Comparison of ENCODE assay signal across 12 cellular contexts in the genomic region with DNA sequence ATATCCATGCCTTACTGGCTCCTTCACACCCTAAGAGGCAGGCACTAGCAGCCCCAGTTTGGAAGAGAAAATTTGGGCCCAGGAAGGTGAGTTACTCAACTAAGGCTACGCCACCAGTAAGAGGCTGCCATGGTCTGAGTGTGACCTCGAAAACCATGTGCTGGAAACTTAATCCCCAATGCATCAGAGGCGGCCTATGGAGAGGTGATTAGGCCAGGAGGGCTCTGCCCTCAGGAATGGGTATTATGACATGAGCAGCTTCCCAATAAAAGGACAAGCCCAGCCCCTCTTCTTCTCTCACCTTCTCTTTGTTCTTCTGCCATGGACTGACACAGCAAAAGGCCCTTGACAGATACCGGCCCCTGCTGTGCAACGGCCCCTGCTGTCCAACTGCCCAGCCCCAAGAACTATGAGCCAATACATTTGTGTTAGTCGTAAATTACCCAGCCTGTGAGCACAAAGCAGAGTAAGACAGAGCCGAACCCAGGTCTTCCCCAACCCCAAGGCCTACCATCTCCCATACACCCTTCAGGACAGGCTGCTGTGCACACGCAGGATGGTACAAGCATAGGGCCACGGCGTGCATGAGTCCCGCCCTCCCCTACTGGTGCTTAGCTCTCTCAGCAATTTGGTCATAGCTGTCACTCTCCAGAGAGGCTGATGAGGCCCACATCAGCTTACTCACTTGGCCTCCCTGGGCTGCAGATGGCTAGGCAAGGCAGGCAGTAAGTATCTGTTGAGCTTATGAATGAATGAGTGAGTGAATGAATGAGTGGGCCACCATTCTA. TPM values are rescaled to one million over a fixed set of nuclear protein-coding genes. Genes with fewer than 3 reads are reported as not detected.
DNase-seq lines count a peak whose midpoint lies in the region; ATAC-seq, FAIRE-seq and TF ChIP-seq lines count a peak whose summit lies in the region.
"Had no signal": no experiment of that assay in that cellular context is flagged by ENCODE, and none has a peak within 500 bp of the region (broad histone marks: within the 10 kb centered on the region; RNA-seq: fewer than 3 reads in every experiment).

No MANE protein-coding gene starts in this region.

- CTCF ChIA-PET in activated CD4-positive, alpha-beta T cell treated with anti-CD3 and anti-CD28 coated beads, Interleukin-2, amount 10 ng/mL, durations not matched to agents 7 days and 5 days (lab: Charles Lee) = interaction anchor here (0.8 to 4.8 kb wide), 4 partner anchors 8 to 69 kb away, joined by 3 to 13 read pairs (median 4); no protein-coding TSS in a partner anchor

- H3K4me1 Mint-ChIP-seq in activated CD4-positive, alpha-beta T cell treated with anti-CD3 and anti-CD28 coated beads, Interleukin-2, amount 10 ng/mL, durations not matched to agents 7 days and 5 days = peaks cover 98% of the 10 kb centered on the region
- H3K4me1 Mint-ChIP-seq in activated naive CD8-positive, alpha-beta T cell treated with anti-CD3 and anti-CD28 coated beads, Interleukin-2, amount 50 U/mL, for 24 hours = peaks cover 99% of the 10 kb centered on the region
- peaks cover 96 to 100% of the 10 kb centered on the region in 2 donors for H3K4me1 Mint-ChIP-seq in immature natural killer cell

- POLR2A ChIA-PET in activated CD4-positive, alpha-beta T cell treated with anti-CD3 and anti-CD28 coated beads, Interleukin-2, amount 10 ng/mL, durations not matched to agents 7 days and 5 days (lab: Charles Lee) = no interaction called here

- H3K36me3 ChIP-seq in thoracic aorta = peaks cover 30% of the 10 kb centered on the region

- FAIRE-seq in GM19239 (lab: Jason Lieb, UNC) = no peak

- H3K9me3 ChIP-seq in thoracic aorta = no peaks in the 10 kb centered on the region
- H3K9me3 ChIP-seq: upper lobe of left lung had no signal

- peak overlapping the region; percentile 81 for H3K27ac Mint-ChIP-seq in activated CD4-positive, alpha-beta T cell treated with anti-CD3 and anti-CD28 coated beads, Interleukin-2, amount 10 ng/mL, durations not matched to agents 7 days and 5 days
- peak overlapping the region; percentile 95 for H3K27ac Mint-ChIP-seq in activated naive CD8-positive, alpha-beta T cell treated with anti-CD3 and anti-CD28 coated beads, Interleukin-2, amount 50 U/mL, for 24 hours
- peak overlapping the region; percentile 92 to 97 (median 93) for H3K27ac Mint-ChIP-seq in immature natural killer cell

- H3K4me3 Mint-ChIP-seq in activated CD4-positive, alpha-beta T cell treated with anti-CD3 and anti-CD28 coated beads, Interleukin-2, amount 10 ng/mL, durations not matched to agents 7 days and 5 days = no peak overlapping the region
- H3K4me3 Mint-ChIP-seq in activated naive CD8-positive, alpha-beta T cell treated with anti-CD3 and anti-CD28 coated beads, Interleukin-2, amount 50 U/mL, for 24 hours = peak overlapping the region; percentile 38
- peak overlapping the region in 3 of 5 donors; percentile 18 to 33 (median 30) for H3K4me3 Mint-ChIP-seq in immature natural killer cell

- no peaks in the 10 kb centered on the region for H3K9me3 Mint-ChIP-seq in activated CD4-positive, alpha-beta T cell treated with anti-CD3 and anti-CD28 coated beads, Interleukin-2, amount 10 ng/mL, durations not matched to agents 7 days and 5 days
- H3K9me3 Mint-ChIP-seq in activated naive CD8-positive, alpha-beta T cell treated with anti-CD3 and anti-CD28 coated beads, Interleukin-2, amount 50 U/mL, for 24 hours = no peaks in the 10 kb centered on the region
- H3K9me3 Mint-ChIP-seq in immature natural killer cell = no peaks in the 10 kb centered on the region

- no peak for TF ChIP-seq CTCF in thoracic aorta (IDR thresholded peaks at IDR 0.05)

- H3K27me3 Mint-ChIP-seq in activated CD4-positive, alpha-beta T cell treated with anti-CD3 and anti-CD28 coated beads, Interleukin-2, amount 10 ng/mL, durations not matched to agents 7 days and 5 days = no peaks in the 10 kb centered on the region
- no peaks in the 10 kb centered on the region for H3K27me3 Mint-ChIP-seq in activated naive CD8-positive, alpha-beta T cell treated with anti-CD3 and anti-CD28 coated beads, Interleukin-2, amount 50 U/mL, for 24 hours
- H3K27me3 Mint-ChIP-seq in immature natural killer cell (ENCODE audit: low read depth in 3 of 3) = peaks cover 1 to 17% (median 12%) of the 10 kb centered on the region in 3 donors

- H3K36me3 Mint-ChIP-seq in activated CD4-positive, alpha-beta T cell treated with anti-CD3 and anti-CD28 coated beads, Interleukin-2, amount 10 ng/mL, durations not matched to agents 7 days and 5 days (ENCODE audit: low read depth) = peaks cover 84% of the 10 kb centered on the region
- H3K36me3 Mint-ChIP-seq in activated naive CD8-positive, alpha-beta T cell treated with anti-CD3 and anti-CD28 coated beads, Interleukin-2, amount 50 U/mL, for 24 hours (ENCODE audit: low read depth) = peaks cover 79% of the 10 kb centered on the region
- H3K36me3 Mint-ChIP-seq in immature natural killer cell = peaks cover 4 to 37% (median 17%) of the 10 kb centered on the region in 3 donors

- peaks cover 73 to 98% of the 10 kb centered on the region in 2 donors for H3K4me1 ChIP-seq in thoracic aorta (ENCODE audit: control insufficient read depth in 1 of 2, low read depth in 2 of 2)

- H3K27me3 ChIP-seq in thoracic aorta (replicated peaks; ENCODE audit: insufficient read depth) = no peaks in the 10 kb centered on the region
- H3K27me3 ChIP-seq: upper lobe of left lung had no signal

- peak overlapping the region; percentile 84 to 90 for H3K27ac ChIP-seq in thoracic aorta

- H3K4me3 ChIP-seq in thoracic aorta = no peak overlapping the region
- H3K4me3 ChIP-seq: upper lobe of left lung had no signal

- DNase-seq in activated CD4-positive, alpha-beta T cell treated with anti-CD3 and anti-CD28 coated beads, Interleukin-2, amount 10 ng/mL, durations not matched to agents 7 days and 5 days = no peak
- no peak for DNase-seq in activated CD4-positive, alpha-beta T cell treated with anti-CD3 and anti-CD28 coated beads, Interleukin-2, amount 50 U/mL, for 4 hours
- no peak for DNase-seq in activated naive CD8-positive, alpha-beta T cell treated with anti-CD3 and anti-CD28 coated beads, Interleukin-2, amount 50 U/mL, for 24 hours
- no peak for DNase-seq in immature natural killer cell
- DNase-seq in thoracic aorta (ENCODE audit: low spot score) = no peak
- no peak for DNase-seq in DMS 273 (lab: John Stamatoyannopoulos, UW; ENCODE audit: unreplicated experiment)
- DNase-seq in amygdala (lab: John Stamatoyannopoulos, UW) = no peak
- no peak for DNase-seq in GM19239 (ENCODE audit: insufficient read length, low spot score)
- DNase-seq: activated gamma-delta T cell, mesendoderm, NCI-H524 treated with DMSO at 0.1 percent for 48 hours, upper lobe of left lung had no signal

- no peak for ATAC-seq in activated naive CD8-positive, alpha-beta T cell treated with anti-CD3 and anti-CD28 coated beads, Interleukin-2, amount 50 U/mL, for 24 hours
- ATAC-seq in thoracic aorta (ENCODE audit: insufficient number of reproducible peaks, low FRiP score, low read depth) = no peak

RNA-seq across cellular contexts. Expression of gene WDR1, which starts 14.2 kb away (rescaled TPM):
- 100 to 1,000 TPM; 452 to 454 TPM for total RNA-seq in activated CD4-positive, alpha-beta T cell treated with anti-CD3 and anti-CD28 coated beads, Interleukin-2, amount 10 ng/mL, durations not matched to agents 7 days and 5 days
- polyA plus RNA-seq in immature natural killer cell = 100 to 1,000 TPM; 339 to 509 (median 401) TPM
- 100 to 1,000 TPM; 263 to 408 TPM for total RNA-seq in thoracic aorta
